Comparison of ENCODE assay signal across 22 cellular contexts in the genomic region with DNA sequence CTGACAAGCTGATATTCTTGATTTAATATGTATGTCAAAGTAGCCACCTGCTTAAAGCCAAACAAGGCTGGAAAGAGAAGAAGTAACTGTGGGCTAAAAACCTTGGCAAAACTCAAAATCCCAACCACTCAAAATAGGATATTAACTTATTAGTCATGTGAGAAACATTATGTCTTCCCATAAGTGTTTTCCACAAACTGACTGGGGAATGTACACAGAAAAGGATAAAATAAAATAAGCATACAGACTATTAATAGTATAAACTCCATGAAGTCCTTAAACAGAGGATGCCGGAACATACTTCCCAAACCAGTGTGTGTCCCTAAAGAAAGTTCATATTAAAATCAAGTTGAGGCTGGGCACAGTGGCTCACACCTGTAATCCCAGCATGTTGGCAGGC.
DNase-seq lines count a peak whose midpoint lies in the region; ATAC-seq and TF ChIP-seq lines count a peak whose summit lies in the region.
"Had no signal": no experiment of that assay in that cellular context is flagged by ENCODE, and none has a peak within 500 bp of the region (broad histone marks: within the 10 kb centered on the region; RNA-seq: fewer than 3 reads in every experiment).

No MANE protein-coding gene starts in this region.

- H3K27me3 ChIP-seq in IMR-90 (ENCODE audit: control insufficient read depth, insufficient read depth, low read length) (no peaks in the 10 kb centered on the region), fibroblast of lung (ENCODE audit: control insufficient read depth, insufficient read depth, low read length) (no peaks in the 10 kb centered on the region), sigmoid colon (no peaks in the 10 kb centered on the region)

- ATAC-seq in IMR-90 (ENCODE audit: low read depth) (peak; percentile 84), GM18498 (IDR thresholded peaks at IDR 0.05; ENCODE audit: unreplicated experiment) (no peak), GM21390 (IDR thresholded peaks at IDR 0.05; ENCODE audit: unreplicated experiment) (no peak)
- ATAC-seq: CD8-positive, alpha-beta T cell; Panc1 had no signal

- H3K23ac ChIP-seq in IMR-90 (ENCODE audit: low read depth, low read length) = peak overlapping the region; percentile 52; the same call in 1 of the 2 replicates

- H3K9ac ChIP-seq in IMR-90 (ENCODE audit: low read depth, low read length) (peak overlapping the region; percentile 38; the same call in 1 of the 2 replicates), fibroblast of lung (ENCODE audit: insufficient read depth, low read length) (no peak overlapping the region)

- H2BK20ac ChIP-seq in IMR-90 (ENCODE audit: low read depth, low read length) = peak overlapping the region; percentile 88

- H3K36me3 ChIP-seq in IMR-90 (ENCODE audit: control insufficient read depth, insufficient read depth, low read length) (no peaks in the 10 kb centered on the region), fibroblast of lung (ENCODE audit: control insufficient read depth, insufficient read depth, low read length) (no peaks in the 10 kb centered on the region), sigmoid colon (no peaks in the 10 kb centered on the region)

- H3K9me3 ChIP-seq in IMR-90 (ENCODE audit: control insufficient read depth, insufficient read depth, low read length) (peaks cover 10% of the 10 kb centered on the region), fibroblast of lung (ENCODE audit: control insufficient read depth, insufficient read depth, low read depth, low read length) (no peaks in the 10 kb centered on the region), sigmoid colon (peaks cover 0 to 9% (median 0%) of the 10 kb centered on the region in 4 donors)

- no peaks in the 10 kb centered on the region for H3K79me2 ChIP-seq in fibroblast of lung (ENCODE audit: control insufficient read depth, insufficient read depth, low read length)

- DNase-seq in IMR-90 = peak; percentile 82
- peak; percentile 47 to 70 for DNase-seq in fibroblast of lung (ENCODE audit: low read depth in 2 of 2)
- DNase-seq in sigmoid colon = no peak
- DNase-seq in nucleus accumbens (lab: John Stamatoyannopoulos, UW) = no peak
- DNase-seq in SW480 (ENCODE audit: low spot score) = no peak
- DNase-seq: ACHN; AML-193; C1 segment of cervical spinal cord; CD8-positive, alpha-beta T cell; DND-41; Karpas-422; MV-4-11; NCI-H1105 treated with DMSO at 0.1 percent for 48 hours; NCI-H1694; NCI-H2081; NCI-H2171 treated with DMSO at 0.1 percent for 48 hours; NCI-H524 treated with DMSO at 0.1 percent for 48 hours; NCI-H82; SIG-M5 had no signal

- peak overlapping the region; percentile 92; the same call in 1 of the 2 replicates for H2BK120ac ChIP-seq in IMR-90 (ENCODE audit: low read depth, low read length)

- no TSS peak for BruUV-seq in IMR-90 (replicated peaks; lab: Mats Ljungman, UMichigan)

- H2BK15ac ChIP-seq in IMR-90 (ENCODE audit: low read depth, low read length) = peak overlapping the region; percentile 97

- CTCF ChIA-PET in IMR-90 (lab: Yijun Ruan, JAX) = interaction anchor here (1.9 kb wide), 1 partner anchor 263 kb away, joined by 5 read pairs; a partner anchor contains a TSS

- TF ChIP-seq POLR2A in IMR-90 (IDR thresholded peaks at IDR 0.05; ENCODE audit: low read depth, low read length) (no peak), sigmoid colon (IDR thresholded peaks at IDR 0.05) (no peak)

- in situ Hi-C loops in IMR-90 (cut with MboI; ENCODE audit: low sequenced_read_pairs) = loop anchor here (25.0 kb wide), 1 partner anchor 605 kb away; no protein-coding TSS in a partner anchor

- peak overlapping the region; percentile 73 for H3K14ac ChIP-seq in IMR-90 (replicated peaks; ENCODE audit: low read depth, low read length)

- no peak overlapping the region for H3K56ac ChIP-seq in IMR-90 (ENCODE audit: extremely low read depth, insufficient read depth, low read length)

- H4K8ac ChIP-seq in IMR-90 (ENCODE audit: low read depth in 2 of 2, low read length in 2 of 2) = peak overlapping the region; percentile 22 to 73; a peak in 3 of 4 replicates

- H3K4me1 ChIP-seq in IMR-90 (ENCODE audit: control insufficient read depth, insufficient read depth, low read length) = peaks cover 18% of the 10 kb centered on the region
- H3K4me1 ChIP-seq in fibroblast of lung (ENCODE audit: control insufficient read depth, extremely low read depth, insufficient read depth, low read length) = no peaks in the 10 kb centered on the region
- H3K4me1 ChIP-seq in sigmoid colon = peaks cover 0 to 11% (median 4%) of the 10 kb centered on the region in 4 donors

- H3K4me2 ChIP-seq in IMR-90 (ENCODE audit: low read depth, low read length) (peak overlapping the region; percentile 75), fibroblast of lung (ENCODE audit: extremely low read depth, insufficient read depth, low read length) (no peak overlapping the region)

- H4K5ac ChIP-seq in IMR-90 (ENCODE audit: low read depth, low read length) = peak overlapping the region; percentile 95

- intact Hi-C loops in IMR-90 (cut with micrococcal nuclease) = no loop called here
- intact Hi-C loops in sigmoid colon (cut with DNase I) = loop anchor here (10.0 kb wide), 1 partner anchor 268 kb away; a partner anchor contains a TSS

- H2AFZ ChIP-seq in IMR-90 (replicated peaks; ENCODE audit: low read length, poor library complexity) (no peak overlapping the region), fibroblast of lung (ENCODE audit: low read length) (no peak overlapping the region)

- TF ChIP-seq RAD21 in IMR-90 (IDR thresholded peaks at IDR 0.05; ENCODE audit: low read length) = no peak

- no CpG with 5 or more reads among the region's 1 CpG for WGBS in IMR-90 (ENCODE audit: extremely low coverage in 2 of 2, insufficient read length in 1 of 2), 2 experiments
- 76 to 92% methylated on average over 1 of the region's 1 CpG for WGBS in sigmoid colon, 2 donors

- H3K18ac ChIP-seq in IMR-90 (ENCODE audit: low read depth, low read length) = peak overlapping the region; percentile 97

- no peak overlapping the region for H2AK9ac ChIP-seq in IMR-90 (replicated peaks; ENCODE audit: low read depth, low read length, poor library complexity)

- H4K91ac ChIP-seq in IMR-90 (ENCODE audit: insufficient read depth, low read depth, low read length) = peak overlapping the region; percentile 37; the same call in 1 of the 2 replicates

- H4K20me1 ChIP-seq in IMR-90 (ENCODE audit: insufficient read depth, low read length) (no peaks in the 10 kb centered on the region), fibroblast of lung (ENCODE audit: control insufficient read depth, extremely low read depth, insufficient read depth, low read length) (no peaks in the 10 kb centered on the region)

- H3K27ac ChIP-seq in IMR-90 (ENCODE audit: insufficient read depth, low read length) (peak overlapping the region; percentile 99; the same call in 1 of the 2 replicates), fibroblast of lung (ENCODE audit: insufficient read depth, low read length) (no peak overlapping the region), sigmoid colon (peak overlapping the region in 3 of 4 donors; percentile 27 to 71 (median 47))

- dilution Hi-C loops in IMR-90 (cut with HindIII; ENCODE audit: low sequenced_read_pairs, unreplicated experiment) = no loop called here

- peak overlapping the region; percentile 88 for H2AK5ac ChIP-seq in IMR-90 (ENCODE audit: low read depth, low read length)

- POLR2A ChIA-PET in IMR-90 (lab: Charles Lee; ENCODE audit: unreplicated experiment) = no interaction called here

- H2BK5ac ChIP-seq in IMR-90 (ENCODE audit: low read depth, low read length, poor library complexity, severe bottlenecking) = peak overlapping the region; percentile 87

- H3K4ac ChIP-seq in IMR-90 (ENCODE audit: low read depth, low read length) = peak overlapping the region; percentile 89

- no peak for TF ChIP-seq EP300 in sigmoid colon (IDR thresholded peaks at IDR 0.05)

- H3K9me1 ChIP-seq in IMR-90 (ENCODE audit: insufficient read depth, low read length) = peaks cover 3% of the 10 kb centered on the region

- no peak overlapping the region for H3K4me3 ChIP-seq in IMR-90 (ENCODE audit: insufficient read depth, low read depth, low read length)
- H3K4me3 ChIP-seq in fibroblast of lung (replicated peaks in 1 of 4; ENCODE audit: control extremely low read depth in 1 of 4, insufficient read depth in 1 of 4, low read depth in 3 of 4, low read length in 4 of 4) = no peak overlapping the region
- no peak overlapping the region for H3K4me3 ChIP-seq in sigmoid colon

- H3K79me1 ChIP-seq in IMR-90 (ENCODE audit: low read depth in 1 of 2, low read length in 2 of 2) = no peaks in the 10 kb centered on the region

- no peak for TF ChIP-seq CTCF in IMR-90 (conservative IDR thresholded peaks at IDR 0.05; ENCODE audit: low read depth, low read length)
- TF ChIP-seq CTCF in fibroblast of lung (conservative IDR thresholded peaks at IDR 0.05 in 1 of 2, IDR thresholded peaks at IDR 0.05 in 1 of 2; ENCODE audit: low read depth in 1 of 2, low read length in 2 of 2) = no peak
- TF ChIP-seq CTCF in sigmoid colon (IDR thresholded peaks at IDR 0.05) = no peak

TF ChIP-seq in IMR-90, 13 proteins besides CTCF, POLR2A, EP300 and RAD21:
- TF ChIP-seq MAFK (IDR thresholded peaks at IDR 0.05; ENCODE audit: low read depth, low read length) (no peak), SMC3 (IDR thresholded peaks at IDR 0.05; ENCODE audit: low read depth, low read length) (no peak), MXI1 (IDR thresholded peaks at IDR 0.05; ENCODE audit: borderline replicate concordance, low read depth, low read length) (no peak), RCOR1 (IDR thresholded peaks at IDR 0.05; ENCODE audit: insufficient replicate concordance, low read length) (no peak), RFX5 (IDR thresholded peaks at IDR 0.05; ENCODE audit: low read depth, low read length) (no peak), BHLHE40 (IDR thresholded peaks at IDR 0.05; ENCODE audit: low read depth, low read length) (peak; percentile 57), NFE2L2 (IDR thresholded peaks at IDR 0.05; ENCODE audit: low read depth, low read length) (no peak), CEBPB (IDR thresholded peaks at IDR 0.05; ENCODE audit: low read depth, low read length) (no peak)
- TF ChIP-seq, protein P1, sequence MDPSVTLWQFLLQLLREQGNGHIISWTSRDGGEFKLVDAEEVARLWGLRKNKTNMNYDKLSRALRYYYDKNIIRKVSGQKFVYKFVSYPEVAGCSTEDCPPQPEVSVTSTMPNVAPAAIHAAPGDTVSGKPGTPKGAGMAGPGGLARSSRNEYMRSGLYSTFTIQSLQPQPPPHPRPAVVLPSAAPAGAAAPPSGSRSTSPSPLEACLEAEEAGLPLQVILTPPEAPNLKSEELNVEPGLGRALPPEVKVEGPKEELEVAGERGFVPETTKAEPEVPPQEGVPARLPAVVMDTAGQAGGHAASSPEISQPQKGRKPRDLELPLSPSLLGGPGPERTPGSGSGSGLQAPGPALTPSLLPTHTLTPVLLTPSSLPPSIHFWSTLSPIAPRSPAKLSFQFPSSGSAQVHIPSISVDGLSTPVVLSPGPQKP (IDR thresholded peaks at IDR 0.05; ENCODE audit: borderline replicate concordance, low read depth, low read length) = no peak

Comparison
In these comparisons a context has a peak if more than half of its experiments do, and no peak if none do; other contexts are left out.
1. DNase-seq: peak in IMR-90 (single experiment) and fibroblast of lung (2 of 2); none in sigmoid colon (single experiment), nucleus accumbens (0 of 56) and SW480 (single experiment).